ENCODE assay signal across 12 cellular contexts in genomic region chr1:226397955-226398636, GRCh38.
"Had no signal": no experiment of that assay in that cellular context is flagged by ENCODE, and none has a peak within 500 bp of the region (broad histone marks: within the 10 kb centered on the region; RNA-seq: fewer than 3 reads in every experiment).

No MANE protein-coding gene starts in this region.

- DNase-seq: activated CD4-positive, alpha-beta T cell treated with anti-CD3 and anti-CD28 coated beads for 4 hours; activated CD8-positive, alpha-beta T cell treated with anti-CD3 and anti-CD28 coated beads for 36 hours; cerebellar nuclear complex; dermis blood vessel endothelial cell; immature natural killer cell; left colon; mammary epithelial cell; mucosa of descending colon; ovary; stimulated activated CD4-positive, alpha-beta T cell treated with anti-CD3 and anti-CD28 coated beads, Interleukin-2, amount 100 ng/mL, for 24 hours; stimulated activated naive CD8-positive, alpha-beta T cell treated with anti-CD3 and anti-CD28 coated beads, Interleukin-15, Interleukin-2, amounts not matched to agents 100 U/mL and 50 U/mL, for 24 hours; upper lobe of left lung had no signal

- ATAC-seq: activated CD8-positive, alpha-beta T cell treated with anti-CD3 and anti-CD28 coated beads for 36 hours; left colon; mucosa of descending colon; stimulated activated naive CD8-positive, alpha-beta T cell treated with anti-CD3 and anti-CD28 coated beads, Interleukin-15, Interleukin-2, amounts not matched to agents 100 U/mL and 50 U/mL, for 24 hours had no signal

- H3K27ac ChIP-seq: ovary, upper lobe of left lung had no signal

- H3K36me3 ChIP-seq: ovary had no signal

- H3K9me3 ChIP-seq: mucosa of descending colon, ovary, upper lobe of left lung had no signal

- H3K4me3 ChIP-seq: mucosa of descending colon, ovary, upper lobe of left lung had no signal

- H3K4me1 ChIP-seq: upper lobe of left lung had no signal

- H3K27me3 ChIP-seq: ovary, upper lobe of left lung had no signal
